In the genomic region with DNA sequence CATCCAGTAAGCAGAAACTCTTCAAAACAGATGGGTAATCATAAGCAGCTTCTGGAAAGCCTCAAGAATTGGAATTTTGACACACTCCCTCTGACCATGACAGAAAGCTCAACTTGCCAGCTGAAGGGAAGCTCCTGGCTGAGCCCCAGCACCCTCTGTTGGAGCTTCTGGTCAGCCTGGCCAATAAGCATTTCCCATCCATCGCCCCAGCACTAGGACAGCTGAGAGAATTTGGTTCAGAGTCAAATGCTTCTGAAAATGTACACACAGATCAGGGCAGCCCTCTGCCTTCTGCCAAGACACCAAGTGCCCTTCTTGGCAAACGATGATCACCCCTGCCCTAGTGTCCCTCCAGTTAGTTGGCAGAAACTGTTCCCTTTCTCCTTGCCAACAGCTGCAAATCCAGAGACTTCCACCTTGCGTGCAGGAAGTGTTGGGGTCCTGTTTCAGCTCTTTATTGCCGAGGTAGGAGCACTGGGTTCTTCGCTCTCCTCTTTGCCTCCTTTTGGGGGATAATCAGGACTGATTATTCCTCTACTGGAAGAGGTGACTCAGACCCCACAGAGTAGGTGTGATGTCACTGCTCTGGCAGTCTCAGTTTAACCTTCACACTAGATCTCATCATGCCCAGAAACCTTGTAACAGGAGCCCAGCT, we compare ENCODE assay signal across 1 cellular context.
TF ChIP-seq lines count a peak whose summit lies in the region.

No MANE protein-coding gene starts in this region.

TF ChIP-seq in GM23338, 12 proteins besides CTCF, POLR2A, EP300 and RAD21 (continued from another document):
- TF ChIP-seq, protein P1, sequence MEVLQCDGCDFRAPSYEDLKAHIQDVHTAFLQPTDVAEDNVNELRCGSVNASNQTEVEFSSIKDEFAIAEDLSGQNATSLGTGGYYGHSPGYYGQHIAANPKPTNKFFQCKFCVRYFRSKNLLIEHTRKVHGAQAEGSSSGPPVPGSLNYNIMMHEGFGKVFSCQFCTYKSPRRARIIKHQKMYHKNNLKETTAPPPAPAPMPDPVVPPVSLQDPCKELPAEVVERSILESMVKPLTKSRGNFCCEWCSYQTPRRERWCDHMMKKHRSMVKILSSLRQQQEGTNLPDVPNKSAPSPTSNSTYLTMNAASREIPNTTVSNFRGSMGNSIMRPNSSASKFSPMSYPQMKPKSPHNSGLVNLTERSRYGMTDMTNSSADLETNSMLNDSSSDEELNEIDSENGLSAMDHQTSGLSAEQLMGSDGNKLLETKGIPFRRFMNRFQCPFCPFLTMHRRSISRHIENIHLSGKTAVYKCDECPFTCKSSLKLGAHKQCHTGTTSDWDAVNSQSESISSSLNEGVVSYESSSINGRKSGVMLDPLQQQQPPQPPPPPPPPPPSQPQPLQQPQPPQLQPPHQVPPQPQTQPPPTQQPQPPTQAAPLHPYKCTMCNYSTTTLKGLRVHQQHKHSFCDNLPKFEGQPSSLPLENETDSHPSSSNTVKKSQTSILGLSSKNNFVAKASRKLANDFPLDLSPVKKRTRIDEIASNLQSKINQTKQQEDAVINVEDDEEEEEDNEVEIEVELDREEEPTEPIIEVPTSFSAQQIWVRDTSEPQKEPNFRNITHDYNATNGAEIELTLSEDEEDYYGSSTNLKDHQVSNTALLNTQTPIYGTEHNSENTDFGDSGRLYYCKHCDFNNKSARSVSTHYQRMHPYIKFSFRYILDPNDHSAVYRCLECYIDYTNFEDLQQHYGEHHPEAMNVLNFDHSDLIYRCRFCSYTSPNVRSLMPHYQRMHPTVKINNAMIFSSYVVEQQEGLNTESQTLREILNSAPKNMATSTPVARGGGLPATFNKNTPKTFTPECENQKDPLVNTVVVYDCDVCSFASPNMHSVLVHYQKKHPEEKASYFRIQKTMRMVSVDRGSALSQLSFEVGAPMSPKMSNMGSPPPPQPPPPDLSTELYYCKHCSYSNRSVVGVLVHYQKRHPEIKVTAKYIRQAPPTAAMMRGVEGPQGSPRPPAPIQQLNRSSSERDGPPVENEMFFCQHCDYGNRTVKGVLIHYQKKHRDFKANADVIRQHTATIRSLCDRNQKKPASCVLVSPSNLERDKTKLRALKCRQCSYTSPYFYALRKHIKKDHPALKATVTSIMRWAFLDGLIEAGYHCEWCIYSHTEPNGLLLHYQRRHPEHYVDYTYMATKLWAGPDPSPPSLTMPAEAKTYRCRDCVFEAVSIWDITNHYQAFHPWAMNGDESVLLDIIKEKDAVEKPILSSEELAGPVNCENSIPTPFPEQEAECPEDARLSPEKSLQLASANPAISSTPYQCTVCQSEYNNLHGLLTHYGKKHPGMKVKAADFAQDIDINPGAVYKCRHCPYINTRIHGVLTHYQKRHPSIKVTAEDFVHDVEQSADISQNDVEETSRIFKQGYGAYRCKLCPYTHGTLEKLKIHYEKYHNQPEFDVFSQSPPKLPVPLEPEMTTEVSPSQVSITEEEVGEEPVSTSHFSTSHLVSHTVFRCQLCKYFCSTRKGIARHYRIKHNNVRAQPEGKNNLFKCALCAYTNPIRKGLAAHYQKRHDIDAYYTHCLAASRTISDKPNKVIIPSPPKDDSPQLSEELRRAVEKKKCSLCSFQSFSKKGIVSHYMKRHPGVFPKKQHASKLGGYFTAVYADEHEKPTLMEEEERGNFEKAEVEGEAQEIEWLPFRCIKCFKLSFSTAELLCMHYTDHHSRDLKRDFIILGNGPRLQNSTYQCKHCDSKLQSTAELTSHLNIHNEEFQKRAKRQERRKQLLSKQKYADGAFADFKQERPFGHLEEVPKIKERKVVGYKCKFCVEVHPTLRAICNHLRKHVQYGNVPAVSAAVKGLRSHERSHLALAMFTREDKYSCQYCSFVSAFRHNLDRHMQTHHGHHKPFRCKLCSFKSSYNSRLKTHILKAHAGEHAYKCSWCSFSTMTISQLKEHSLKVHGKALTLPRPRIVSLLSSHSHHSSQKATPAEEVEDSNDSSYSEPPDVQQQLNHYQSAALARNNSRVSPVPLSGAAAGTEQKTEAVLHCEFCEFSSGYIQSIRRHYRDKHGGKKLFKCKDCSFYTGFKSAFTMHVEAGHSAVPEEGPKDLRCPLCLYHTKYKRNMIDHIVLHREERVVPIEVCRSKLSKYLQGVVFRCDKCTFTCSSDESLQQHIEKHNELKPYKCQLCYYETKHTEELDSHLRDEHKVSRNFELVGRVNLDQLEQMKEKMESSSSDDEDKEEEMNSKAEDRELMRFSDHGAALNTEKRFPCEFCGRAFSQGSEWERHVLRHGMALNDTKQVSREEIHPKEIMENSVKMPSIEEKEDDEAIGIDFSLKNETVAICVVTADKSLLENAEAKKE (CRISPR knock-in tag; IDR thresholded peaks at IDR 0.05): no peak
- TF ChIP-seq EZH2 (IDR thresholded peaks at IDR 0.05; ENCODE audit: low read depth, unreplicated experiment) (no peak), ZNF114 (CRISPR knock-in tag; IDR thresholded peaks at IDR 0.05) (no peak)
- TF ChIP-seq, protein P2, sequence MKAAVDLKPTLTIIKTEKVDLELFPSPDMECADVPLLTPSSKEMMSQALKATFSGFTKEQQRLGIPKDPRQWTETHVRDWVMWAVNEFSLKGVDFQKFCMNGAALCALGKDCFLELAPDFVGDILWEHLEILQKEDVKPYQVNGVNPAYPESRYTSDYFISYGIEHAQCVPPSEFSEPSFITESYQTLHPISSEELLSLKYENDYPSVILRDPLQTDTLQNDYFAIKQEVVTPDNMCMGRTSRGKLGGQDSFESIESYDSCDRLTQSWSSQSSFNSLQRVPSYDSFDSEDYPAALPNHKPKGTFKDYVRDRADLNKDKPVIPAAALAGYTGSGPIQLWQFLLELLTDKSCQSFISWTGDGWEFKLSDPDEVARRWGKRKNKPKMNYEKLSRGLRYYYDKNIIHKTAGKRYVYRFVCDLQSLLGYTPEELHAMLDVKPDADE (IDR thresholded peaks at IDR 0.05): no peak
